ENCODE assay signal across 23 cellular contexts in the genomic region with DNA sequence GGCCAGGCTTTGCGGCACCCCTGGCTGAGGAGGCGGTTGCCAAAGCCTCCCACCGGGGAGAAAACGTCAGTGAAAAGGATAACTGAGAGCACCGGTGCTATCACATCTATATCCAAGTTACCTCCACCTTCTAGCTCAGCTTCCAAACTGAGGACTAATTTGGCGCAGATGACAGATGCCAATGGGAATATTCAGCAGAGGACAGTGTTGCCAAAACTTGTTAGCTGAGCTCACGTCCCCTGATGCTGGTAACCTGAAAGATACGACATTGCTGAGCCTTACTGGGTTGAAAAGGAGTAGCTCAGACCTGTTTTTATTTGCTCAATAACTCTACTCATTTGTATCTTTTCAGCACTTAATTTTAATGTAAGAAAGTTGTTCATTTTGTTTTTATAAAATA.
"Had no signal": no experiment of that assay in that cellular context is flagged by ENCODE, and none has a peak within 500 bp of the region (broad histone marks: within the 10 kb centered on the region; RNA-seq: fewer than 3 reads in every experiment).

No MANE protein-coding gene starts in this region.

- H3K4me3 Mint-ChIP-seq: activated CD8-positive, alpha-beta T cell treated with anti-CD3 and anti-CD28 coated beads, Interleukin-2, amount 10 ng/mL, durations not matched to agents 7 days and 5 days; central memory CD8-positive, alpha-beta T cell; neural crest cell; stimulated activated naive CD8-positive, alpha-beta T cell treated with anti-CD3 and anti-CD28 coated beads, Interleukin-15, amount 100 ng/mL, for 72 hours had no signal

- H3K27ac Mint-ChIP-seq: activated CD8-positive, alpha-beta T cell treated with anti-CD3 and anti-CD28 coated beads, Interleukin-2, amount 10 ng/mL, durations not matched to agents 7 days and 5 days; activated naive CD4-positive, alpha-beta T cell treated with anti-CD3 and anti-CD28 coated beads, Interleukin-2, amount 50 U/mL, for 72 hours; stimulated activated naive CD8-positive, alpha-beta T cell treated with anti-CD3 and anti-CD28 coated beads, Interleukin-15, amount 100 ng/mL, for 72 hours had no signal

- H3K27me3 Mint-ChIP-seq: central memory CD8-positive, alpha-beta T cell; naive thymus-derived CD4-positive, alpha-beta T cell; stimulated activated naive CD8-positive, alpha-beta T cell treated with anti-CD3 and anti-CD28 coated beads, Interleukin-15, amount 100 ng/mL, for 72 hours; T-cell had no signal

- H3K9me3 Mint-ChIP-seq: central memory CD8-positive, alpha-beta T cell; neural crest cell; stimulated activated naive CD8-positive, alpha-beta T cell treated with anti-CD3 and anti-CD28 coated beads, Interleukin-15, amount 100 ng/mL, for 72 hours; T-cell had no signal

- DNase-seq: activated CD4-positive, alpha-beta T cell treated with anti-CD3 and anti-CD28 coated beads for 1 hour; activated CD4-positive, alpha-beta T cell treated with anti-CD3 and anti-CD28 coated beads, Interleukin-2, amount 50 U/mL, for 1 hour; activated CD8-positive, alpha-beta T cell treated with anti-CD3 and anti-CD28 coated beads, Interleukin-2, amount 10 ng/mL, durations not matched to agents 7 days and 5 days; activated gamma-delta T cell treated with Interleukin-2 at 50 U/mL for 16 hours; adrenal gland; brain microvascular endothelial cell; effector memory CD4-positive, alpha-beta T cell; head of caudate nucleus; islet precursor cell; left colon; lower lobe of right lung; mesendoderm; naive thymus-derived CD4-positive, alpha-beta T cell; occipital lobe; stimulated activated naive CD8-positive, alpha-beta T cell treated with anti-CD3 and anti-CD28 coated beads, Interleukin-15, amount 100 ng/mL, for 72 hours; T-cell; transverse colon; uterus had no signal

- H3K27ac ChIP-seq: adrenal gland, ascending aorta, brain microvascular endothelial cell, lower lobe of right lung, suprapubic skin had no signal

- ATAC-seq: activated CD8-positive, alpha-beta T cell treated with anti-CD3 and anti-CD28 coated beads, Interleukin-2, amount 10 ng/mL, durations not matched to agents 7 days and 5 days; activated naive CD4-positive, alpha-beta T cell treated with anti-CD3 and anti-CD28 coated beads, Interleukin-2, amount 50 U/mL, for 72 hours; left colon; lower lobe of right lung; naive thymus-derived CD4-positive, alpha-beta T cell; stimulated activated naive CD8-positive, alpha-beta T cell treated with anti-CD3 and anti-CD28 coated beads, Interleukin-15, amount 100 ng/mL, for 72 hours; T-cell had no signal

- H3K4me3 ChIP-seq: adrenal gland, ascending aorta, lower lobe of right lung, suprapubic skin, transverse colon, uterus had no signal

- H3K27me3 ChIP-seq: adrenal gland, ascending aorta, brain microvascular endothelial cell, suprapubic skin, transverse colon, uterus had no signal

- H3K9me3 ChIP-seq: adrenal gland, ascending aorta, lower lobe of right lung, suprapubic skin, transverse colon, uterus had no signal

- H3K36me3 ChIP-seq: uterus had no signal
